In the genomic region with DNA sequence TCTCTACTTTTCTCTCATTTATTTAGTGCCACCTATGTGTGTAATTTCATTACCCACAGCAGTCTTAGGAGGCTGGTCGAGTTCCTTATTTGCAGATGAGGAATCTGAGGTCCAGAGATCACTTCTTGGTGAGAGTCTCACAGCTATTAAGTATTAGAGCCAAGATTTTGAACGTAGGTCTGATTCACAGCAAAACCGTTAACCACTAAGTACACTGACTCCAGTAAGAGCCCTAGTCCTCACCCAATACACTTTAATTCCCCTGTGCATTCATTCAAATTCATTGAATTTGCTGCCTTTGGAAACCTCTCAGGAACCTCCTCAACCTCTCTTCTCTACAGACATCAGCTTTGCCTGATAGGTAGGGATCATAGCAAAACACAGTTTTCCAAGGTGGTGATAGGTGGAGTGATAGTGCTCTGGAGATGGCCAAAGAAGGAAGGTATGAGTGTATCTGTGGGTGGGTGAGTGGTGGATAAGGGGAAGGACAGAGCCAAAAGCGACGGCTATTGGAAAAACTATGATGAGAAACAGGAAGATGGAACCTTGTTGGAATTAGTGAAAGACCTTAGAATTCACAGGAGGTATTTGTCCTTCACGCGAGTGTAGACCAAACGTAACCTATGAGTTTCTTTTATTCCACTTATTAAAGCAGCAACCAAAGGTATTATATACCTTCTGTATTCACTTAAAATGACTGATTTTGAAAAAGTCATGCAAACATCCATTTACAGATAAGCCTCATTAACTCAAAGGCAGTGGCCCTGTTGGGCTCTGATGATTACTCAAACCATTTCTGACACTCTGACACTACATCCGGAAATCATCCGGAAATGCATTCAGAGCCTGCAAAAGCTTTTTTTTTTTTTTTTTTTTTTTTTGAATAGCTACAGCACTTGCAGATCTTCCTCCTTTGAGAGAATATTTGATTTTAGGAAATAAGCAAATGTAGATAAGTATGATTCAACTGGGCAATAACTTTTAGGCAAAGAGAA, we compare ENCODE assay signal across 8 cellular contexts. TPM values are rescaled to one million over a fixed set of nuclear protein-coding genes. Genes with fewer than 3 reads are reported as not detected.
DNase-seq lines count a peak whose midpoint lies in the region; ATAC-seq and TF ChIP-seq lines count a peak whose summit lies in the region.

No MANE protein-coding gene starts in this region.

- intact Hi-C loops in activated CD8-positive, alpha-beta T cell treated with anti-CD3 and anti-CD28 coated beads for 36 hours (cut with micrococcal nuclease), result no loop called here

- POLR2A ChIA-PET in activated CD8-positive, alpha-beta T cell treated with anti-CD3 and anti-CD28 coated beads for 36 hours (lab: Charles Lee), result interaction anchor here (0.5 kb wide), 1 partner anchor 1601 kb away, joined by 3 read pairs; no protein-coding TSS in a partner anchor

- H3K4me3 Mint-ChIP-seq in activated CD8-positive, alpha-beta T cell treated with anti-CD3 and anti-CD28 coated beads for 36 hours, result peak overlapping the region; percentile 49

- H3K9me3 Mint-ChIP-seq in activated CD8-positive, alpha-beta T cell treated with anti-CD3 and anti-CD28 coated beads for 36 hours, result no peaks in the 10 kb centered on the region

- H3K36me3 Mint-ChIP-seq in activated CD8-positive, alpha-beta T cell treated with anti-CD3 and anti-CD28 coated beads for 36 hours (ENCODE audit: low read depth), result no peaks in the 10 kb centered on the region

- peak overlapping the region; percentile 95 for H3K27ac Mint-ChIP-seq in activated CD8-positive, alpha-beta T cell treated with anti-CD3 and anti-CD28 coated beads for 36 hours

- CTCF ChIA-PET in activated CD8-positive, alpha-beta T cell treated with anti-CD3 and anti-CD28 coated beads for 36 hours (lab: Charles Lee), result no interaction called here

- no peaks in the 10 kb centered on the region for H3K27me3 Mint-ChIP-seq in activated CD8-positive, alpha-beta T cell treated with anti-CD3 and anti-CD28 coated beads for 36 hours

- H3K4me1 Mint-ChIP-seq in activated CD8-positive, alpha-beta T cell treated with anti-CD3 and anti-CD28 coated beads for 36 hours (ENCODE audit: low read depth), result peaks cover 59% of the 10 kb centered on the region

- peak; percentile 10 for DNase-seq in ACHN
- peak; percentile 36 for DNase-seq in activated CD8-positive, alpha-beta T cell treated with anti-CD3 and anti-CD28 coated beads for 36 hours
- no peak for DNase-seq in 8988T
- DNase-seq in GOT3 (lab: John Stamatoyannopoulos, UW), result no peak
- DNase-seq in GM19240 (ENCODE audit: insufficient read length, low spot score), result no peak
- DNase-seq in NCI-H187 (lab: John Stamatoyannopoulos, UW), result no peak

- ATAC-seq in GM18909 (IDR thresholded peaks at IDR 0.05; ENCODE audit: poor library complexity, unreplicated experiment) (peak; percentile 88), HG03135 (IDR thresholded peaks at IDR 0.05; ENCODE audit: unreplicated experiment) (peak; percentile 75)
- ATAC-seq in activated CD8-positive, alpha-beta T cell treated with anti-CD3 and anti-CD28 coated beads for 36 hours, result peak; percentile 88

- TF ChIP-seq CTCF in activated CD8-positive, alpha-beta T cell treated with anti-CD3 and anti-CD28 coated beads for 36 hours (IDR thresholded peaks at IDR 0.05), result no peak

- in situ Hi-C loops in ACHN (cut with HindIII; ENCODE audit: low pct_ligation_motif_present, low pct_unique_long_range_greater_than_20kb, low sequenced_read_pairs), result no loop called here

RNA-seq across cellular contexts. Expression of a gene that starts 6.3 kb away (rescaled TPM):
- 10 to 100 TPM; 27.2 to 28.2 TPM for total RNA-seq in activated CD8-positive, alpha-beta T cell treated with anti-CD3 and anti-CD28 coated beads for 36 hours

Comparison
In these comparisons a context has a peak if more than half of its experiments do, and no peak if none do; other contexts are left out.
1. DNase-seq: peak in ACHN (single experiment) and activated CD8-positive, alpha-beta T cell treated with anti-CD3 and anti-CD28 coated beads for 36 hours (single experiment); none in 8988T (single experiment), GOT3 (single experiment), GM19240 (single experiment) and NCI-H187 (0 of 2).
2. Peak in every context shown above with its lines, with median percentiles within 50 percentile points of each other: ATAC-seq.